ENCODE assay signal across 22 cellular contexts in the genomic region with DNA sequence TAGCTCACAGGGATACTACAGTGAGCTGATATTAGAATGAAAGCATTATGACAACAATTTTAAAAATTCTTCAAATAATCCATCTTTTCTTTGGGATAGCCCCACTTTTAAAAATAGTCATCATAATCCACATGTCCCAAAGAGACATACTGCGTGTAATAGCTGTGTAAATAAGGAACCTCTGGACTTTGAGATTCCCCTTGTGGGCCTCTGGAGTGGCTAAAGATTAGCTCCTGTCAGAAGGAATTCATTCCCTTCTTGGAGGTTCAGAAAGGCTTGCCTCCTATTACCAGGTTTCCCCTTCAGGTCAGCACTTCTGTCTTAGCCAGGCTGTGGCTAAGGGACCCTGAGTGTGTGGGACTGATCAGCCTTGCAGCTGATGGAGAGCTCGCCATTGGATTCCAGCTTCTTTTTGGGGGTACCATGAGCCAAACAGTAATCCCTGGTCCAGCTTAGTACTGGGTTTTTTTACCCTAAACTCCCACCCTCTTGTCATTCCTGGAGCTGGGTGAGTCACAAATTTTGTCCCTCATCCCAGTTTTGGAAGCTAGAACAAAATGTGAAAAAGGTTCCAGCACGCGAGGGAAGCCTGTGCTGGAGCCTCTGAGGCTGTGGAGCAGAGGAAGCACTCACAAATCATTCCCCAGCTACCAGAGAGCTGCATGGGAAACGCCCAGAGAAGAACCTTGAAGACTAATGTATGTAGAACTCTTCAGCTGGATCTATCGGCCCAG.
A peak's percentile ranks its signal among the peaks of the same experiment; 100 is the strongest.
DNase-seq lines count a peak whose midpoint lies in the region; ATAC-seq, FAIRE-seq and TF ChIP-seq lines count a peak whose summit lies in the region.
"Had no signal": no experiment of that assay in that cellular context is flagged by ENCODE, and none has a peak within 500 bp of the region (broad histone marks: within the 10 kb centered on the region; RNA-seq: fewer than 3 reads in every experiment).

No MANE protein-coding gene starts in this region.

- DNase-seq in EH (ENCODE audit: low read depth) (peak; percentile 17), hepatocyte (ENCODE audit: low spot score) (peak; percentile 55), stromal cell of bone marrow (ENCODE audit: low read depth) (peak; percentile 56), GM12892 (ENCODE audit: insufficient read length) (no peak), COLO668 (lab: John Stamatoyannopoulos, UW; ENCODE audit: unreplicated experiment) (no peak)
- DNase-seq in stimulated activated CD4-positive, alpha-beta T cell treated with anti-CD3 and anti-CD28 coated beads, Interleukin-4, amount 100 ng/mL, for 1 hour, result no peak
- DNase-seq: activated CD4-positive, alpha-beta T cell treated with anti-CD3 and anti-CD28 coated beads, Interleukin-2, amount 10 ng/mL, durations not matched to agents 24 days and 14 days; activated naive CD4-positive, alpha-beta T cell treated with anti-CD3 and anti-CD28 coated beads for 36 hours; DMS 273 treated with DMSO at 0.1 percent for 48 hours; GF-D8; hippocampal formation; NCI-H1694; NCI-H226; NK-92 treated with Interleukin-12 subunit alpha and Interleukin-12 subunit beta, amount 100 ng/mL, for 24 hours; pancreas; RPMI8226; spleen; SW 1271 had no signal

- no peaks in the 10 kb centered on the region for H3K9me2 ChIP-seq in hepatocyte (replicated peaks; ENCODE audit: insufficient read depth)

- H3K27me3 ChIP-seq in esophagus (ENCODE audit: control insufficient read depth in 1 of 2, insufficient read depth in 2 of 2, low read length in 2 of 2) (no peaks in the 10 kb centered on the region), hepatocyte (no peaks in the 10 kb centered on the region)
- H3K27me3 ChIP-seq: pancreas had no signal

- no peaks in the 10 kb centered on the region for H4K20me1 ChIP-seq in hepatocyte (ENCODE audit: insufficient read depth, poor library complexity, severe bottlenecking)

- no peaks in the 10 kb centered on the region for H3K36me3 ChIP-seq in esophagus (ENCODE audit: control insufficient read depth in 2 of 2, insufficient read depth in 2 of 2, low read length in 1 of 2)
- no peaks in the 10 kb centered on the region for H3K36me3 ChIP-seq in hepatocyte (replicated peaks; ENCODE audit: insufficient read depth, low read depth)
- H3K36me3 ChIP-seq: pancreas, spleen had no signal

- 61 to 64% methylated on average over 6 of the region's 6 CpGs for WGBS in esophagus, 2 donors
- 76% methylated on average over 6 of the region's 6 CpGs for WGBS in hepatocyte (ENCODE audit: low lambda C conversion rate, missing lambda C conversion rate)

- H3K27ac ChIP-seq in esophagus (ENCODE audit: low read depth in 2 of 2, low read length in 1 of 2) (peak overlapping the region; percentile 14 to 33), hepatocyte (peak overlapping the region; percentile 90)
- H3K27ac ChIP-seq: epithelial cell of prostate, pancreas, spleen had no signal

- H2AFZ ChIP-seq in hepatocyte, result no peak overlapping the region

- FAIRE-seq in GM12892 (lab: Jason Lieb, UNC), result no peak
- FAIRE-seq: pancreas had no signal

- ATAC-seq in HG03432 (IDR thresholded peaks at IDR 0.05; ENCODE audit: unreplicated experiment), result no peak
- ATAC-seq: stimulated activated effector memory CD8-positive, alpha-beta T cell treated with anti-CD3 and anti-CD28 coated beads, Interleukin-12 subunit alpha, Interleukin-12 subunit beta, amount 100 ng/mL, for 72 hours had no signal

- H3K4me1 ChIP-seq in esophagus (ENCODE audit: control insufficient read depth in 2 of 2, insufficient read depth in 2 of 2, low read length in 1 of 2) (peaks cover 0 to 1% of the 10 kb centered on the region in 2 donors), hepatocyte (ENCODE audit: insufficient read depth) (peaks cover 17% of the 10 kb centered on the region)
- H3K4me1 ChIP-seq: pancreas, spleen had no signal

- H3K4me3 ChIP-seq in esophagus (ENCODE audit: low read depth in 1 of 2, low read length in 2 of 2), result no peak overlapping the region
- no peak overlapping the region for H3K4me3 ChIP-seq in hepatocyte
- H3K4me3 ChIP-seq: pancreas, spleen had no signal

- no peak for TF ChIP-seq POLR2A in GM12892 (IDR thresholded peaks at IDR 0.05; ENCODE audit: low read depth, low read length)

- H3K79me2 ChIP-seq in hepatocyte, result no peaks in the 10 kb centered on the region

- TF ChIP-seq CTCF in hepatocyte (IDR thresholded peaks at IDR 0.05; ENCODE audit: poor library complexity), result no peak

- H3K4me2 ChIP-seq in hepatocyte, result peak overlapping the region; percentile 57

- no peaks in the 10 kb centered on the region for H3K9me3 ChIP-seq in esophagus (ENCODE audit: control insufficient read depth in 2 of 2, insufficient read depth in 1 of 2, low read depth in 1 of 2, low read length in 1 of 2)
- no peaks in the 10 kb centered on the region for H3K9me3 ChIP-seq in hepatocyte (ENCODE audit: low read depth)
- H3K9me3 ChIP-seq: pancreas, spleen had no signal

Comparison
In these comparisons a context has a peak if more than half of its experiments do, and no peak if none do; other contexts are left out.
1. DNase-seq: peak in EH (single experiment), hepatocyte (single experiment) and stromal cell of bone marrow (single experiment); none in GM12892 (single experiment), COLO668 (single experiment) and stimulated activated CD4-positive, alpha-beta T cell treated with anti-CD3 and anti-CD28 coated beads, Interleukin-4, amount 100 ng/mL, for 1 hour (single experiment).